7 cellular contexts compared by ENCODE assay signal in genomic region chr18:77021478-77021877, GRCh38.
A peak's percentile ranks its signal among the peaks of the same experiment; 100 is the strongest.
DNase-seq lines count a peak whose midpoint lies in the region; ATAC-seq and TF ChIP-seq lines count a peak whose summit lies in the region.
"Not testable (repeated sequence)": the region's sequence is repeated elsewhere in the genome, so short reads cannot be mapped to it uniquely, and the experiment has no call there.

No MANE protein-coding gene starts in this region.

- peaks cover 53 to 71% (median 61%) of the 10 kb centered on the region in 10 experiments for H3K4me1 ChIP-seq in BLaER1 treated with 17β-estradiol and CSF1 and Interleukin-3, amounts not matched to agents 10 nM and 100 nM

- H3K27me3 ChIP-seq in BLaER1 treated with 17β-estradiol and CSF1 and Interleukin-3, amounts not matched to agents 10 nM and 100 nM = not testable (repeated sequence)

- intact Hi-C loops in natural killer cell (cut with micrococcal nuclease) = loop anchor here (5.0 kb wide), 1 partner anchor 36 kb away; no protein-coding TSS in a partner anchor

- H3K9ac ChIP-seq in BLaER1 treated with 17β-estradiol and CSF1 and Interleukin-3, amounts not matched to agents 10 nM and 100 nM = peak overlapping the region in 2 of 11 experiments; percentile 32 to 39; a peak in 2 of 22 replicates

- not testable (repeated sequence) for H3K4me3 ChIP-seq in BLaER1 treated with 17β-estradiol and CSF1 and Interleukin-3, amounts not matched to agents 10 nM and 100 nM

- DNase-seq in T-helper 17 cell; central memory CD8-positive, alpha-beta T cell (ENCODE audit: low spot score in 2 of 2); glutamatergic neuron; natural killer cell; stimulated activated naive B cell treated with anti-CD40 and anti-IgM and Interleukin-4, amounts not matched to agents 10 μg/mL and 1 μg/mL and 100 μg/mL, for 72 hours: not testable (repeated sequence)

- peak overlapping the region; percentile 32 for H3K27ac Mint-ChIP-seq in T-helper 17 cell
- peak overlapping the region; percentile 46 for H3K27ac Mint-ChIP-seq in activated naive CD8-positive, alpha-beta T cell
- H3K27ac Mint-ChIP-seq in central memory CD8-positive, alpha-beta T cell (ENCODE audit: low read depth) = peak overlapping the region; percentile 54
- H3K27ac Mint-ChIP-seq in glutamatergic neuron (ENCODE audit: unreplicated experiment) = peak overlapping the region; percentile 70
- H3K27ac Mint-ChIP-seq in natural killer cell = peak overlapping the region; percentile 74 to 82
- H3K27ac Mint-ChIP-seq in stimulated activated naive B cell treated with anti-CD40 and anti-IgM and Interleukin-4, amounts not matched to agents 10 μg/mL and 1 μg/mL and 100 μg/mL, for 72 hours = peak overlapping the region; percentile 56

- H3K36me3 ChIP-seq in BLaER1 treated with 17β-estradiol and CSF1 and Interleukin-3, amounts not matched to agents 10 nM and 100 nM = peaks cover 55 to 97% (median 82%) of the 10 kb centered on the region in 11 experiments

- peaks cover 49 to 98% (median 88%) of the 10 kb centered on the region in 11 experiments; a peak in 21 of 22 replicates for H4K20me1 ChIP-seq in BLaER1 treated with 17β-estradiol and CSF1 and Interleukin-3, amounts not matched to agents 10 nM and 100 nM

- H3K4me2 ChIP-seq in BLaER1 treated with 17β-estradiol and CSF1 and Interleukin-3, amounts not matched to agents 10 nM and 100 nM = peak overlapping the region; percentile 29 to 90 (median 80)

- peaks cover 11% of the 10 kb centered on the region for H3K36me3 Mint-ChIP-seq in T-helper 17 cell (ENCODE audit: low read depth)
- peaks cover 12% of the 10 kb centered on the region for H3K36me3 Mint-ChIP-seq in activated naive CD8-positive, alpha-beta T cell
- H3K36me3 Mint-ChIP-seq in central memory CD8-positive, alpha-beta T cell (ENCODE audit: insufficient read depth) = peaks cover 47% of the 10 kb centered on the region
- peaks cover 10% of the 10 kb centered on the region for H3K36me3 Mint-ChIP-seq in glutamatergic neuron (ENCODE audit: unreplicated experiment)
- not testable (repeated sequence) for H3K36me3 Mint-ChIP-seq in natural killer cell
- peaks cover 51 to 68% of the 10 kb centered on the region in 2 donors for H3K36me3 Mint-ChIP-seq in stimulated activated naive B cell treated with anti-CD40 and anti-IgM and Interleukin-4, amounts not matched to agents 10 μg/mL and 1 μg/mL and 100 μg/mL, for 72 hours

- TF ChIP-seq CTCF in glutamatergic neuron (IDR thresholded peaks at IDR 0.05; ENCODE audit: partially characterized antibody, unreplicated experiment); natural killer cell (IDR thresholded peaks at IDR 0.05): not testable (repeated sequence)

- H3K27me3 Mint-ChIP-seq in T-helper 17 cell; activated naive CD8-positive, alpha-beta T cell; central memory CD8-positive, alpha-beta T cell; natural killer cell (ENCODE audit: low read depth in 2 of 2); stimulated activated naive B cell treated with anti-CD40 and anti-IgM and Interleukin-4, amounts not matched to agents 10 μg/mL and 1 μg/mL and 100 μg/mL, for 72 hours: not testable (repeated sequence)
- H3K27me3 Mint-ChIP-seq in glutamatergic neuron (ENCODE audit: unreplicated experiment) = peaks cover 37% of the 10 kb centered on the region

- H3K9me3 Mint-ChIP-seq in activated naive CD8-positive, alpha-beta T cell (ENCODE audit: low read depth); central memory CD8-positive, alpha-beta T cell; natural killer cell; stimulated activated naive B cell treated with anti-CD40 and anti-IgM and Interleukin-4, amounts not matched to agents 10 μg/mL and 1 μg/mL and 100 μg/mL, for 72 hours: not testable (repeated sequence)
- peaks cover 51% of the 10 kb centered on the region for H3K9me3 Mint-ChIP-seq in glutamatergic neuron (ENCODE audit: unreplicated experiment)

- not testable (repeated sequence) for H3K9me3 ChIP-seq in BLaER1 treated with 17β-estradiol and CSF1 and Interleukin-3, amounts not matched to agents 10 nM and 100 nM (replicated peaks in 1 of 11); T-helper 17 cell (ENCODE audit: control insufficient read depth, low read length, poor library complexity, severe bottlenecking)

- H3K4me1 Mint-ChIP-seq in T-helper 17 cell (peaks cover 28% of the 10 kb centered on the region), glutamatergic neuron (ENCODE audit: low read depth, unreplicated experiment) (peaks cover 58% of the 10 kb centered on the region), natural killer cell (peaks cover 83 to 84% of the 10 kb centered on the region in 2 donors)
- H3K4me1 Mint-ChIP-seq in activated naive CD8-positive, alpha-beta T cell (ENCODE audit: low read depth) = not testable (repeated sequence)
- H3K4me1 Mint-ChIP-seq in central memory CD8-positive, alpha-beta T cell = peaks cover 52% of the 10 kb centered on the region
- H3K4me1 Mint-ChIP-seq in stimulated activated naive B cell treated with anti-CD40 and anti-IgM and Interleukin-4, amounts not matched to agents 10 μg/mL and 1 μg/mL and 100 μg/mL, for 72 hours = peaks cover 17 to 21% of the 10 kb centered on the region in 2 donors

- not testable (repeated sequence) for ATAC-seq in T-helper 17 cell; central memory CD8-positive, alpha-beta T cell (replicated peaks; ENCODE audit: extremely low read depth, poor library complexity, severe bottlenecking); natural killer cell; stimulated activated naive B cell treated with anti-CD40 and anti-IgM and Interleukin-4, amounts not matched to agents 10 μg/mL and 1 μg/mL and 100 μg/mL, for 72 hours (replicated peaks)

- peak overlapping the region in 4 of 11 experiments; percentile 10 to 72 (median 32); a peak in 6 of 22 replicates for H3K27ac ChIP-seq in BLaER1 treated with 17β-estradiol and CSF1 and Interleukin-3, amounts not matched to agents 10 nM and 100 nM

- not testable (repeated sequence) for H3K4me3 Mint-ChIP-seq in T-helper 17 cell; activated naive CD8-positive, alpha-beta T cell; central memory CD8-positive, alpha-beta T cell; stimulated activated naive B cell treated with anti-CD40 and anti-IgM and Interleukin-4, amounts not matched to agents 10 μg/mL and 1 μg/mL and 100 μg/mL, for 72 hours
- H3K4me3 Mint-ChIP-seq in glutamatergic neuron (ENCODE audit: unreplicated experiment) = peak overlapping the region; percentile 49
- peak overlapping the region; percentile 40 for H3K4me3 Mint-ChIP-seq in natural killer cell
